In genomic region chr5:103829585-103829984, GRCh38 we compare ENCODE assay signal across 11 cellular contexts.
DNase-seq lines count a peak whose midpoint lies in the region; ATAC-seq and TF ChIP-seq lines count a peak whose summit lies in the region.
"Had no signal": no experiment of that assay in that cellular context is flagged by ENCODE, and none has a peak within 500 bp of the region (broad histone marks: within the 10 kb centered on the region; RNA-seq: fewer than 3 reads in every experiment).

No MANE protein-coding gene starts in this region.

- no peaks in the 10 kb centered on the region for H3F3A ChIP-seq in OCI-LY1 (ENCODE audit: insufficient read depth, low read length)

- no peak overlapping the region for H3K4me3 ChIP-seq in GM12865 (ENCODE audit: low read depth, low read length)
- H3K4me3 ChIP-seq in OCI-LY1 (ENCODE audit: low read depth, low read length, poor library complexity, severe bottlenecking) = no peak overlapping the region
- H3K4me3 ChIP-seq in epithelial cell of esophagus (ENCODE audit: low read length) = no peak overlapping the region
- no peak overlapping the region for H3K4me3 ChIP-seq in heart right ventricle
- H3K4me3 ChIP-seq: adrenal gland had no signal

- DNase-seq in GM12865 (ENCODE audit: low read depth) (peak; percentile 8), epithelial cell of esophagus (ENCODE audit: low read depth) (peak; percentile 10), heart right ventricle (no peak), midbrain (lab: John Stamatoyannopoulos, UW) (no peak)
- DNase-seq: C1 segment of cervical spinal cord, NCI-H1694 treated with DMSO at 0.1 percent for 48 hours had no signal

- H3K27me3 ChIP-seq in OCI-LY1 (ENCODE audit: insufficient read depth, low read length) = no peaks in the 10 kb centered on the region
- H3K27me3 ChIP-seq in heart right ventricle = no peaks in the 10 kb centered on the region
- H3K27me3 ChIP-seq: adrenal gland had no signal

- H3K4me1 ChIP-seq in OCI-LY1 (ENCODE audit: insufficient read depth, low read length, severe bottlenecking) (no peaks in the 10 kb centered on the region), heart right ventricle (no peaks in the 10 kb centered on the region)
- H3K4me1 ChIP-seq: adrenal gland had no signal

- H3K9me3 ChIP-seq in OCI-LY1 (ENCODE audit: low read length) (no peaks in the 10 kb centered on the region), heart right ventricle (no peaks in the 10 kb centered on the region)
- H3K9me3 ChIP-seq: adrenal gland had no signal

- no peaks in the 10 kb centered on the region for H4K20me1 ChIP-seq in OCI-LY1 (ENCODE audit: insufficient read depth, low read length)

- ATAC-seq in GM18868 (IDR thresholded peaks at IDR 0.05; ENCODE audit: unreplicated experiment) = no peak
- ATAC-seq in heart right ventricle = no peak
- ATAC-seq in GM19328 (IDR thresholded peaks at IDR 0.05; ENCODE audit: unreplicated experiment) = no peak

- H3K79me2 ChIP-seq in OCI-LY1 (ENCODE audit: insufficient read depth, low read length) = no peaks in the 10 kb centered on the region

- H3K36me3 ChIP-seq in OCI-LY1 (ENCODE audit: insufficient read depth, low read length) (no peaks in the 10 kb centered on the region), heart right ventricle (no peaks in the 10 kb centered on the region)
- H3K36me3 ChIP-seq: adrenal gland had no signal

- TF ChIP-seq CTCF in 22Rv1 (IDR thresholded peaks at IDR 0.05) (peak; percentile 61), GM12865 (IDR thresholded peaks at IDR 0.05; ENCODE audit: insufficient read depth, low read depth, low read length, missing control alignments) (peak; percentile 47), OCI-LY1 (IDR thresholded peaks at IDR 0.05; ENCODE audit: low read length) (peak; percentile 70), epithelial cell of esophagus (IDR thresholded peaks at IDR 0.05; ENCODE audit: insufficient read depth, low read depth, low read length, missing control alignments) (no peak), heart right ventricle (IDR thresholded peaks at IDR 0.05) (no peak)

- H3K27ac ChIP-seq in 22Rv1 (no peak overlapping the region), OCI-LY1 (ENCODE audit: low read depth, low read length, poor library complexity, severe bottlenecking) (no peak overlapping the region), heart right ventricle (no peak overlapping the region)
- H3K27ac ChIP-seq: adrenal gland had no signal

- no peaks in the 10 kb centered on the region for H3K9me2 ChIP-seq in OCI-LY1 (ENCODE audit: low read depth, low read length)

- H2AFZ ChIP-seq in OCI-LY1 (ENCODE audit: low read length) = no peak overlapping the region

- 60% methylated on average over 7 of the region's 7 CpGs for WGBS in heart right ventricle, 2 donors

- H3K9ac ChIP-seq in OCI-LY1 (ENCODE audit: low read length) = no peak overlapping the region

- no peak overlapping the region for H3K4me2 ChIP-seq in OCI-LY1 (ENCODE audit: low read length)

- intact Hi-C loops in heart right ventricle (cut with DNase I) = no loop called here

Comparison
In these comparisons a context has a peak if more than half of its experiments do, and no peak if none do; other contexts are left out.
1. CTCF ChIP-seq: peak in 22Rv1 (single experiment), GM12865 (single experiment) and OCI-LY1 (single experiment); none in epithelial cell of esophagus (single experiment) and heart right ventricle (0 of 9).
2. DNase-seq: peak in GM12865 (single experiment) and epithelial cell of esophagus (single experiment); none in heart right ventricle (0 of 2) and midbrain (single experiment).